1 cellular context compared by ENCODE assay signal in genomic region chr19:51094696-51095279, GRCh38.
TF ChIP-seq lines count a peak whose summit lies in the region.

No MANE protein-coding gene starts in this region.

TF ChIP-seq in H1, 55 proteins besides CTCF, POLR2A, EP300 and RAD21:
- TF ChIP-seq SP1 (IDR thresholded peaks at IDR 0.05; ENCODE audit: low read depth, low read length) (no peak), BCL11A (IDR thresholded peaks at IDR 0.05; ENCODE audit: low read depth in 2 of 2, low read length in 2 of 2) (no peak), SIN3A (conservative IDR thresholded peaks at IDR 0.05 in 1 of 2, IDR thresholded peaks at IDR 0.05 in 1 of 2; ENCODE audit: low read depth in 1 of 2, low read length in 2 of 2) (0 out of 4 replicates have a peak, but pooled peaks of 1 of the 2 experiments have one; percentile 40)
